ENCODE assay signal across 18 cellular contexts in the genomic region with DNA sequence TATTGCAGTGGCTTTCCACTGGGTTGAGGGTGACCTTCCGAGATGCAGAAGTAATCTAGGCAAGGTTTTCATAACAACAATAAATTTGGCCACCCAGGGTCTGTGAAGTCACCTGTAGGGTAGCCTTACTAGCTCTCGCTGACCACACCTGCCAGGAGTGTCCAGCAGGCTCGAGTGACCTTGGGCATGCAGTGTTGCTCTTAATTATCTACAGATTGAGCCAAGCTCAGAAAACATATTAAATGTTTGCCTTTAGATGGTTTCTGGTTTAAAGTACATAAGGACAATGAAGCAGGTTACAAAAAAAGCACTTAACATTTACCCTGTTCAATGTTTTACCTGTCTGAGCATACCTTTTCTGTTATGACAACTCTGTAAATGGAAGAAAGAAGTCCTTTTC. TPM values are rescaled to one million over a fixed set of nuclear protein-coding genes. Genes with fewer than 3 reads are reported as not detected.
DNase-seq lines count a peak whose midpoint lies in the region; ATAC-seq and TF ChIP-seq lines count a peak whose summit lies in the region.
"Had no signal": no experiment of that assay in that cellular context is flagged by ENCODE, and none has a peak within 500 bp of the region (broad histone marks: within the 10 kb centered on the region; RNA-seq: fewer than 3 reads in every experiment).

No MANE protein-coding gene starts in this region.

- CTCF ChIA-PET in PC-3 (lab: Charles Lee) = no interaction called here

- no peak for ATAC-seq in PC-3

- no peaks in the 10 kb centered on the region for H4K20me1 ChIP-seq in PC-3 (ENCODE audit: low read length)

- H3K27ac ChIP-seq in PC-3 (ENCODE audit: low read length) (no peak overlapping the region), esophagus muscularis mucosa (replicated peaks in 1 of 4) (no peak overlapping the region)
- H3K27ac ChIP-seq: parathyroid adenoma had no signal

- no peak overlapping the region for H2AFZ ChIP-seq in PC-3 (ENCODE audit: low read length)
- H2AFZ ChIP-seq: parathyroid adenoma had no signal

- no peaks in the 10 kb centered on the region; the same call in 1 of the 2 replicates for H3K4me1 ChIP-seq in PC-3 (ENCODE audit: insufficient read depth, low read length)
- peaks cover 21 to 45% (median 34%) of the 10 kb centered on the region in 4 donors for H3K4me1 ChIP-seq in esophagus muscularis mucosa

- TF ChIP-seq CTCF in PC-3 (conservative IDR thresholded peaks at IDR 0.05; ENCODE audit: low read depth, low read length) = no peak
- TF ChIP-seq CTCF in chondrocyte (IDR thresholded peaks at IDR 0.05) = no peak
- TF ChIP-seq CTCF in nephron progenitor cell (IDR thresholded peaks at IDR 0.05) = no peak
- no peak for TF ChIP-seq CTCF in esophagus muscularis mucosa (IDR thresholded peaks at IDR 0.05)

- H3K36me3 ChIP-seq in PC-3 (ENCODE audit: low read depth, low read length) = no peaks in the 10 kb centered on the region
- peaks cover 0 to 4% (median 0%) of the 10 kb centered on the region in 4 donors for H3K36me3 ChIP-seq in esophagus muscularis mucosa

- H3K4me1 Mint-ChIP-seq in T-helper 1 cell treated with Interleukin-12 subunit alpha and Interleukin-12 subunit beta and Interleukin-4 antibody, amounts not matched to agents 30 μg/mL and 1 μg/mL, for 36 hours (ENCODE audit: low read depth) = peaks cover 13% of the 10 kb centered on the region
- H3K4me1 Mint-ChIP-seq in chondrocyte (ENCODE audit: low read depth) (peaks cover 23% of the 10 kb centered on the region), nephron progenitor cell (peaks cover 21% of the 10 kb centered on the region)

- H3K27ac Mint-ChIP-seq in T-helper 1 cell treated with Interleukin-12 subunit alpha and Interleukin-12 subunit beta and Interleukin-4 antibody, amounts not matched to agents 30 μg/mL and 1 μg/mL, for 36 hours = no peak overlapping the region
- H3K27ac Mint-ChIP-seq in chondrocyte (ENCODE audit: unreplicated experiment) = no peak overlapping the region
- H3K27ac Mint-ChIP-seq in nephron progenitor cell = no peak overlapping the region

- H3K4me3 Mint-ChIP-seq in T-helper 1 cell treated with Interleukin-12 subunit alpha and Interleukin-12 subunit beta and Interleukin-4 antibody, amounts not matched to agents 30 μg/mL and 1 μg/mL, for 36 hours = peak overlapping the region; percentile 57
- H3K4me3 Mint-ChIP-seq in chondrocyte (ENCODE audit: unreplicated experiment) (peak overlapping the region; percentile 58), nephron progenitor cell (peak overlapping the region; percentile 76)

- BruUV-seq in PC-3 (replicated peaks; lab: Mats Ljungman, UMichigan) = TSS peak; percentile 43

- H3K27me3 Mint-ChIP-seq in T-helper 1 cell treated with Interleukin-12 subunit alpha and Interleukin-12 subunit beta and Interleukin-4 antibody, amounts not matched to agents 30 μg/mL and 1 μg/mL, for 36 hours (ENCODE audit: low read depth) = peaks cover 21% of the 10 kb centered on the region
- H3K27me3 Mint-ChIP-seq in chondrocyte (ENCODE audit: low read depth) (no peaks in the 10 kb centered on the region), nephron progenitor cell (ENCODE audit: low read depth, poor library complexity) (peaks cover 26% of the 10 kb centered on the region)

- no peaks in the 10 kb centered on the region for H3K27me3 ChIP-seq in PC-3 (ENCODE audit: low read length)
- peaks cover under 1 to 19% (median 7%) of the 10 kb centered on the region in 4 donors for H3K27me3 ChIP-seq in esophagus muscularis mucosa

- intact Hi-C loops in PC-3 (cut with micrococcal nuclease) = no loop called here
- intact Hi-C loops in esophagus muscularis mucosa (cut with DNase I) = no loop called here

- H3K9me3 ChIP-seq in PC-3 (ENCODE audit: low read length) (no peaks in the 10 kb centered on the region), esophagus muscularis mucosa (no peaks in the 10 kb centered on the region)

- no peak for TF ChIP-seq POLR2A in esophagus muscularis mucosa (IDR thresholded peaks at IDR 0.05; ENCODE audit: low read depth)

- POLR2A ChIA-PET in PC-3 (lab: Charles Lee; ENCODE audit: unreplicated experiment) = no interaction called here

- DNase-seq in T-helper 1 cell = no peak
- DNase-seq in PC-3 = no peak
- no peak for DNase-seq in chondrocyte (ENCODE audit: low spot score)
- DNase-seq in nephron progenitor cell = no peak
- DNase-seq in NCI-H2029 treated with DMSO at 0.1 percent for 48 hours (lab: John Stamatoyannopoulos, UW) = no peak
- no peak for DNase-seq in esophagus muscularis mucosa (ENCODE audit: extremely low spot score)
- DNase-seq in SIG-M5 (lab: John Stamatoyannopoulos, UW) = no peak
- DNase-seq: 8988T, aorta, COR-L47, dermis blood vessel endothelial cell, NCI-H2081 treated with DMSO at 0.1 percent for 48 hours, NCI-H748 treated with DMSO at 0.1 percent for 48 hours had no signal

- H3K9me3 Mint-ChIP-seq in T-helper 1 cell treated with Interleukin-12 subunit alpha and Interleukin-12 subunit beta and Interleukin-4 antibody, amounts not matched to agents 30 μg/mL and 1 μg/mL, for 36 hours = no peaks in the 10 kb centered on the region
- H3K9me3 Mint-ChIP-seq in chondrocyte (ENCODE audit: low read depth) = no peaks in the 10 kb centered on the region
- H3K9me3 Mint-ChIP-seq in nephron progenitor cell = no peaks in the 10 kb centered on the region

- no peak overlapping the region for H3K9ac ChIP-seq in PC-3 (ENCODE audit: low read length)
- H3K9ac ChIP-seq: parathyroid adenoma had no signal

- peaks cover 33% of the 10 kb centered on the region for H3K79me2 ChIP-seq in PC-3 (ENCODE audit: low read length)
- H3K79me2 ChIP-seq: parathyroid adenoma had no signal

- no peaks in the 10 kb centered on the region for H3F3A ChIP-seq in PC-3 (ENCODE audit: low read length, unreplicated experiment)

- H3K36me3 Mint-ChIP-seq in T-helper 1 cell treated with Interleukin-12 subunit alpha and Interleukin-12 subunit beta and Interleukin-4 antibody, amounts not matched to agents 30 μg/mL and 1 μg/mL, for 36 hours (ENCODE audit: low read depth) = no peaks in the 10 kb centered on the region
- H3K36me3 Mint-ChIP-seq in chondrocyte (ENCODE audit: low read depth) = no peaks in the 10 kb centered on the region
- H3K36me3 Mint-ChIP-seq in nephron progenitor cell (ENCODE audit: low read depth) = no peaks in the 10 kb centered on the region

- H3K4me3 ChIP-seq in PC-3 (ENCODE audit: low read length) = no peak overlapping the region
- no peak overlapping the region for H3K4me3 ChIP-seq in esophagus muscularis mucosa

- no peak for TF ChIP-seq EP300 in esophagus muscularis mucosa (IDR thresholded peaks at IDR 0.05)

- WGBS in esophagus muscularis mucosa = 94% methylated on average over 3 of the region's 3 CpGs

- H3K9me2 ChIP-seq in PC-3 (replicated peaks; ENCODE audit: low read length) = no peaks in the 10 kb centered on the region

- no peak overlapping the region for H3K4me2 ChIP-seq in PC-3 (ENCODE audit: low read length)

RNA-seq across cellular contexts. Expression of a gene that starts 1.8 kb away (rescaled TPM):
- total RNA-seq in PC-3 (2014; rRNA removed) (11.3 and 15.2 TPM in 2 replicates), chondrocyte (17.9 to 19.6 TPM (median 18.7 TPM) in 3 replicates), esophagus muscularis mucosa (10 to 100 TPM in 2 of 4 donors, 1 to 10 TPM in 2; 7.0 to 14.1 (median 11.5) TPM)

RNA-seq across cellular contexts. Expression of a gene that starts 5.6 kb away (rescaled TPM):
- not detected in 2 replicates for total RNA-seq in PC-3 (2014; rRNA removed)
- 1.5 to 2.1 TPM (median 1.8 TPM) in 3 replicates for total RNA-seq in chondrocyte
- total RNA-seq in esophagus muscularis mucosa = under 1 TPM in 3 of 4 donors, not detected in 1; 0.19 to 0.42 (median 0.29) TPM
- total RNA-seq: dermis blood vessel endothelial cell; RPMI7951; subcutaneous adipose tissue; T-helper 2 cell treated with Interferon-gamma antibody and Interleukin-4, amounts not matched to agents 100 ng/mL and 5 ng/mL, for 36 hours had no signal

RNA-seq across cellular contexts. Expression of a gene that starts 16.8 kb away (rescaled TPM):
- 35.5 and 44.9 TPM in 2 replicates for total RNA-seq in PC-3 (2014; rRNA removed)
- total RNA-seq in chondrocyte = 3.9 to 6.5 TPM (median 5.5 TPM) in 3 replicates
- 1 to 10 TPM in 1 of 4 donors, not detected in 3; 1.5 TPM for total RNA-seq in esophagus muscularis mucosa

RNA-seq across cellular contexts. Expression of a gene that starts 37.0 kb away (rescaled TPM):
- total RNA-seq in PC-3 (2014; rRNA removed) (67.4 and 80.2 TPM in 2 replicates), chondrocyte (168 to 200 TPM (median 197 TPM) in 3 replicates), esophagus muscularis mucosa (10 to 100 TPM; 42.8 to 85.0 (median 69.0) TPM)

RNA-seq across cellular contexts. Expression of a gene that starts 43.4 kb away (rescaled TPM):
- total RNA-seq in PC-3 (2014; rRNA removed) = 50.3 and 62.8 TPM in 2 replicates
- total RNA-seq in chondrocyte = 35.4 to 37.0 TPM (median 36.3 TPM) in 3 replicates
- total RNA-seq in esophagus muscularis mucosa = 10 to 100 TPM; 20.0 to 33.2 (median 26.4) TPM
